ENCODE assay signal across 16 cellular contexts in genomic region chr11:61347916-61348461, GRCh38. TPM values are rescaled to one million over a fixed set of nuclear protein-coding genes. Genes with fewer than 3 reads are reported as not detected.
DNase-seq lines count a peak whose midpoint lies in the region; ATAC-seq and TF ChIP-seq lines count a peak whose summit lies in the region.
"Had no signal": no experiment of that assay in that cellular context is flagged by ENCODE, and none has a peak within 500 bp of the region (broad histone marks: within the 10 kb centered on the region; RNA-seq: fewer than 3 reads in every experiment).

No MANE protein-coding gene starts in this region.

- H3K9ac ChIP-seq in fibroblast of lung (ENCODE audit: insufficient read depth, low read length): no peak overlapping the region

- no peaks in the 10 kb centered on the region for H3K27me3 ChIP-seq in fibroblast of lung (ENCODE audit: control insufficient read depth, insufficient read depth, low read length)

- H3K9me3 ChIP-seq in T-helper 17 cell (ENCODE audit: control insufficient read depth, low read length, poor library complexity, severe bottlenecking) (no peaks in the 10 kb centered on the region), fibroblast of lung (ENCODE audit: control insufficient read depth, insufficient read depth, low read depth, low read length) (no peaks in the 10 kb centered on the region)
- H3K9me3 ChIP-seq: lower lobe of right lung had no signal

- no peak overlapping the region for H3K4me3 ChIP-seq in fibroblast of lung (replicated peaks in 1 of 4; ENCODE audit: control extremely low read depth in 1 of 4, insufficient read depth in 1 of 4, low read depth in 3 of 4, low read length in 4 of 4)
- H3K4me3 ChIP-seq: lower lobe of right lung had no signal

- DNase-seq in CD1c-positive myeloid dendritic cell (ENCODE audit: extremely low spot score) (peak; percentile 76), T-helper 17 cell (no peak), fibroblast of lung (ENCODE audit: low read depth in 2 of 2) (peak in 1 of 2 donors; percentile 10), myocyte (ENCODE audit: low read depth) (peak; percentile 36), T-helper 9 cell (no peak), germinal center (ENCODE audit: low spot score) (no peak), cerebellar cortex (ENCODE audit: low spot score) (no peak)
- DNase-seq: activated CD4-positive, alpha-beta memory T cell treated with anti-CD3 and anti-CD28 coated beads, Interleukin-2, amount 10 ng/mL, durations not matched to agents 7 days and 5 days; glutamatergic neuron; IMR-90; lower lobe of right lung; NCI-H187 treated with DMSO at 0.1 percent for 48 hours; stimulated activated CD4-positive, alpha-beta T cell treated with anti-CD3 and anti-CD28 coated beads, Interleukin-2, amount 100 ng/mL, for 48 hours; SW 1271 had no signal

- H4K20me1 ChIP-seq in fibroblast of lung (ENCODE audit: control insufficient read depth, extremely low read depth, insufficient read depth, low read length): no peaks in the 10 kb centered on the region

- H3K27ac ChIP-seq in fibroblast of lung (ENCODE audit: insufficient read depth, low read length): peak overlapping the region; percentile 4
- H3K27ac ChIP-seq: lower lobe of right lung had no signal

- H2AFZ ChIP-seq in fibroblast of lung (ENCODE audit: low read length): no peak overlapping the region

- H3K4me3 Mint-ChIP-seq in T-helper 17 cell: no peak overlapping the region
- H3K4me3 Mint-ChIP-seq: activated CD4-positive, alpha-beta memory T cell treated with anti-CD3 and anti-CD28 coated beads, Interleukin-2, amount 10 ng/mL, durations not matched to agents 7 days and 5 days; stimulated activated naive CD8-positive, alpha-beta T cell treated with anti-CD3 and anti-CD28 coated beads, Interleukin-15, Interleukin-2, amounts not matched to agents 100 ng/mL and 50 ng/mL, for 24 hours had no signal

- no peaks in the 10 kb centered on the region for H3K79me2 ChIP-seq in fibroblast of lung (ENCODE audit: control insufficient read depth, insufficient read depth, low read length)

- ATAC-seq in T-helper 17 cell (peak; percentile 40), GM21723 (IDR thresholded peaks at IDR 0.05; ENCODE audit: unreplicated experiment) (no peak)

- peak overlapping the region; percentile 19 for H3K27ac Mint-ChIP-seq in T-helper 17 cell
- H3K27ac Mint-ChIP-seq: activated CD4-positive, alpha-beta memory T cell treated with anti-CD3 and anti-CD28 coated beads, Interleukin-2, amount 10 ng/mL, durations not matched to agents 7 days and 5 days had no signal

- peaks cover 14% of the 10 kb centered on the region for H3K36me3 ChIP-seq in fibroblast of lung (ENCODE audit: control insufficient read depth, insufficient read depth, low read length)

- H3K27me3 Mint-ChIP-seq in T-helper 17 cell: no peaks in the 10 kb centered on the region
- H3K27me3 Mint-ChIP-seq: activated CD4-positive, alpha-beta memory T cell treated with anti-CD3 and anti-CD28 coated beads, Interleukin-2, amount 10 ng/mL, durations not matched to agents 7 days and 5 days; stimulated activated naive CD8-positive, alpha-beta T cell treated with anti-CD3 and anti-CD28 coated beads, Interleukin-15, Interleukin-2, amounts not matched to agents 100 ng/mL and 50 ng/mL, for 24 hours had no signal

- no peaks in the 10 kb centered on the region for H3K4me1 ChIP-seq in fibroblast of lung (ENCODE audit: control insufficient read depth, extremely low read depth, insufficient read depth, low read length)
- H3K4me1 ChIP-seq: lower lobe of right lung had no signal

- H3K4me2 ChIP-seq in fibroblast of lung (ENCODE audit: extremely low read depth, insufficient read depth, low read length): no peak overlapping the region

- peaks cover 2% of the 10 kb centered on the region for H3K36me3 Mint-ChIP-seq in T-helper 17 cell (ENCODE audit: low read depth)

- TF ChIP-seq CTCF in fibroblast of lung (conservative IDR thresholded peaks at IDR 0.05 in 1 of 2, IDR thresholded peaks at IDR 0.05 in 1 of 2; ENCODE audit: low read depth in 1 of 2, low read length in 2 of 2): no peak

- H3K4me1 Mint-ChIP-seq in T-helper 17 cell: peaks cover 7% of the 10 kb centered on the region

RNA-seq across cellular contexts. Expression of gene CYB561A3, which starts 13.7 kb away (rescaled TPM):
- total RNA-seq in T-helper 17 cell (10 to 100 TPM; 32.4 to 35.6 TPM), fibroblast of lung (39.3 and 65.1 TPM in 2 replicates), myocyte (104 and 126 TPM in 2 replicates)
- 43.9 and 48.3 TPM in 2 replicates for polyA plus RNA-seq in fibroblast of lung
- polyA plus RNA-seq in fibroblast of lung (2012): 41.8 and 42.0 TPM in 2 replicates
- 215 and 274 TPM in 2 replicates for polyA minus RNA-seq in fibroblast of lung (ENCODE audit: low replicate concordance)
- polyA plus RNA-seq in myocyte (2012): 74.6 TPM

RNA-seq across cellular contexts. Expression of gene TMEM138, which starts 14.2 kb away (rescaled TPM):
- total RNA-seq in T-helper 17 cell (10 to 100 TPM; 46.1 to 48.9 TPM), fibroblast of lung (20.0 and 30.2 TPM in 2 replicates), myocyte (42.5 and 54.2 TPM in 2 replicates)
- 78.0 and 95.9 TPM in 2 replicates for polyA plus RNA-seq in fibroblast of lung
- 57.7 and 65.3 TPM in 2 replicates for polyA plus RNA-seq in fibroblast of lung (2012)
- 64.3 and 99.7 TPM in 2 replicates for polyA minus RNA-seq in fibroblast of lung (ENCODE audit: low replicate concordance)
- 79.5 TPM for polyA plus RNA-seq in myocyte (2012)

RNA-seq across cellular contexts. Expression of gene TKFC, which starts 15.0 kb away (rescaled TPM):
- total RNA-seq in T-helper 17 cell (10 to 100 TPM; 39.6 to 41.9 TPM), fibroblast of lung (15.9 and 27.1 TPM in 2 replicates), myocyte (32.1 and 37.3 TPM in 2 replicates)
- 11.5 and 15.9 TPM in 2 replicates for polyA plus RNA-seq in fibroblast of lung
- polyA plus RNA-seq in fibroblast of lung (2012): 20.4 and 23.8 TPM in 2 replicates
- 26.2 and 48.0 TPM in 2 replicates for polyA minus RNA-seq in fibroblast of lung (ENCODE audit: low replicate concordance)
- polyA plus RNA-seq in myocyte (2012): 36.2 TPM

RNA-seq across cellular contexts. Expression of gene DDB1, which starts 15.1 kb away (rescaled TPM):
- 100 to 1,000 TPM; 147 to 184 TPM for total RNA-seq in T-helper 17 cell
- 241 and 282 TPM in 2 replicates for total RNA-seq in fibroblast of lung
- 289 and 298 TPM in 2 replicates for polyA plus RNA-seq in fibroblast of lung
- 180 and 182 TPM in 2 replicates for polyA plus RNA-seq in fibroblast of lung (2012)
- 389 and 438 TPM in 2 replicates for polyA minus RNA-seq in fibroblast of lung (ENCODE audit: low replicate concordance)
- total RNA-seq in myocyte: 329 and 379 TPM in 2 replicates
- polyA plus RNA-seq in myocyte (2012): 247 TPM

RNA-seq across cellular contexts. Expression of gene TMEM216, which starts 44.4 kb away (rescaled TPM):
- 1 to 10 TPM; 5.1 to 5.9 TPM for total RNA-seq in T-helper 17 cell
- 10.4 and 12.3 TPM in 2 replicates for total RNA-seq in fibroblast of lung
- polyA plus RNA-seq in fibroblast of lung: 14.1 and 18.4 TPM in 2 replicates
- 7.1 and 8.2 TPM in 2 replicates for polyA plus RNA-seq in fibroblast of lung (2012)
- polyA minus RNA-seq in fibroblast of lung (ENCODE audit: low replicate concordance): 7.7 and 8.8 TPM in 2 replicates
- 6.7 and 17.1 TPM in 2 replicates for total RNA-seq in myocyte
- polyA plus RNA-seq in myocyte (2012): 9.4 TPM

Comparison
In these comparisons a context has a peak if more than half of its experiments do, and no peak if none do; other contexts are left out.
1. DNase-seq: peak in CD1c-positive myeloid dendritic cell (single experiment) and myocyte (single experiment); none in T-helper 17 cell (0 of 3), T-helper 9 cell (single experiment), germinal center (single experiment) and cerebellar cortex (single experiment).